8 cellular contexts compared by ENCODE assay signal in the genomic region with DNA sequence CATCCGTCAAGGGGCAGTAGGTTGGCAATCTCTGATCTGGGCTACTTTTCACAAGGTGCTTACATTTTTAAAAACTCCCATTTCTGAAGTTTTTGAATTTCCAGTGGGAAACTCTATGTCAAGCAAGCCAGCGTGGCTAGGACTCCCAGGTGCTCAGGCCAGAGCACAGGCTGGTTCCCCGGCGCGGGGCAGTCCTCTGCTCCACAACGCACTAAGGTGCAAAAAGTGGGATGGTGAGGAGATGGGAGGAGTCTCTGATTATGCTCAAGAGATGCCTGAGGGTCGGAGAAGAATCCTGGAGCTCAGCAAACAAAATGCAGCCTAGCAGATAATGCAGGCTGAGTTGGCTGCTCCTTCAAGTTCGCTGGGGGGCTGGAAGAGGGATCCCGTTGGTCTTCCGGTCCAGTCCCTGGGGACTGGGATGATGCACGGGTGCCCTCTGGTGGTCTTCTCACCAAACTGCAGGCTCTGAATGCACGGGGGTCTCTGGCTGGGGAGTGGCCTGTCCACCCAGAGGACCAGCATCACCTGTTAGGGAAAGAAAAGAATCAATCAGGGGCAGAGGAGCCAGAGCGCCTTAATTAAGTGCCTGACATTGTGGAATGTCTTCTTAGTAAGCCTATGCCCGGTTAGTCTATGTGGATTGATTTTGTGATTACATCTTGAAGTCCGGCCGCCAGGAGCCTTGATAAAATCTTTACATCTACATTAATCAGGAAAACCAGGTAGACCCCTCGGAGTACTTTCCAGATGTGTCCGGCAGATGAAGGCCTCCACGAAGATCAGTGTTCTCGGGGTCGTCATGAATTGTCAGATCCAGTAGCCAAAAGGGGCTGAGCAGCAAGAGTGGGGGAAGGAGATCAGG.
A peak's percentile ranks its signal among the peaks of the same experiment; 100 is the strongest.
DNase-seq lines count a peak whose midpoint lies in the region; ATAC-seq and TF ChIP-seq lines count a peak whose summit lies in the region.

No MANE protein-coding gene starts in this region.

- H3K36me3 ChIP-seq in OCI-LY3 (replicated peaks; ENCODE audit: low read depth, low read length) (no peaks in the 10 kb centered on the region), gastrocnemius medialis (no peaks in the 10 kb centered on the region)

- no peaks in the 10 kb centered on the region for H3K79me2 ChIP-seq in OCI-LY3 (ENCODE audit: low read length)

- DNase-seq in activated T-cell treated with anti-CD3 and anti-CD28 coated beads for 1 hour (ENCODE audit: low read depth) (peak; percentile 12), activated T-cell treated with anti-CD3 and anti-CD28 coated beads for 4 hours (no peak), amniotic epithelial cell (ENCODE audit: low read depth) (peak; percentile 19), hypothalamus (lab: John Stamatoyannopoulos, UW) (peak in 43 of 51 donors; percentile 4 to 65 (median 28)), gastrocnemius medialis (peak in 1 of 2 donors; percentile 22), NCI-H2107 treated with DMSO at 0.1 percent for 48 hours (lab: John Stamatoyannopoulos, UW; ENCODE audit: unreplicated experiment) (no peak)

- in situ Hi-C loops in gastrocnemius medialis (cut with MboI; ENCODE audit: low sequenced_read_pairs in 4 of 4), result loop anchor here in 2 of 4 donors (10.0 to 25.0 kb wide), 2 partner anchors 234 to 509 kb away; no protein-coding TSS in a partner anchor

- H3K4me3 ChIP-seq in OCI-LY3 (ENCODE audit: low read length), result peak overlapping the region; percentile 75
- H3K4me3 ChIP-seq in gastrocnemius medialis, result peak overlapping the region in 2 of 4 donors; percentile 23 to 34

- peak overlapping the region; percentile 94 for H2AFZ ChIP-seq in OCI-LY3 (ENCODE audit: low read depth, low read length)

- H3K4me2 ChIP-seq in OCI-LY3 (ENCODE audit: low read length), result peak overlapping the region; percentile 92

- TF ChIP-seq CTCF in OCI-LY3 (IDR thresholded peaks at IDR 0.05; ENCODE audit: low read depth, low read length) (peak; percentile 98), gastrocnemius medialis (IDR thresholded peaks at IDR 0.05 in 4 of 5, conservative IDR thresholded peaks at IDR 0.05 in 1 of 5) (peak; percentile 66 to 91 (median 82))

- H3K9ac ChIP-seq in OCI-LY3 (ENCODE audit: low read length), result peak overlapping the region; percentile 16; the same call in 1 of the 2 replicates

- H3K9me3 ChIP-seq in OCI-LY3 (ENCODE audit: insufficient read depth, low read length) (no peaks in the 10 kb centered on the region), gastrocnemius medialis (no peaks in the 10 kb centered on the region)

- intact Hi-C loops in gastrocnemius medialis (cut with DNase I; ENCODE audit: low total_unique reads), result loop anchor here (1.0 to 10.0 kb wide), 3 partner anchors 64 to 231 kb away; no protein-coding TSS in a partner anchor

- ATAC-seq in HG02798 (IDR thresholded peaks at IDR 0.05; ENCODE audit: poor library complexity, unreplicated experiment) (peak; percentile 54), gastrocnemius medialis (no peak)

- no peak overlapping the region for H3K27ac ChIP-seq in OCI-LY3 (ENCODE audit: low read length)
- H3K27ac ChIP-seq in gastrocnemius medialis, result peak overlapping the region in 3 of 4 donors; percentile 3 to 19 (median 9)

- H3K27me3 ChIP-seq in OCI-LY3 (ENCODE audit: low read depth, low read length), result peaks cover 12% of the 10 kb centered on the region; the same call in 1 of the 2 replicates
- no peaks in the 10 kb centered on the region for H3K27me3 ChIP-seq in gastrocnemius medialis

- TF ChIP-seq POLR2A in gastrocnemius medialis (IDR thresholded peaks at IDR 0.05), result no peak

- H4K20me1 ChIP-seq in OCI-LY3 (ENCODE audit: insufficient read depth, low read length), result no peaks in the 10 kb centered on the region

- H3K4me1 ChIP-seq in OCI-LY3 (ENCODE audit: low read length), result peaks cover 9% of the 10 kb centered on the region; the same call in 1 of the 2 replicates
- peaks cover 22 to 23% of the 10 kb centered on the region in 2 donors for H3K4me1 ChIP-seq in gastrocnemius medialis

Comparison
In these comparisons a context has a peak if more than half of its experiments do, and no peak if none do; other contexts are left out.
1. DNase-seq: peak in activated T-cell treated with anti-CD3 and anti-CD28 coated beads for 1 hour (single experiment), amniotic epithelial cell (single experiment) and hypothalamus (43 of 51); none in activated T-cell treated with anti-CD3 and anti-CD28 coated beads for 4 hours (single experiment) and NCI-H2107 treated with DMSO at 0.1 percent for 48 hours (single experiment).